In the genomic region with DNA sequence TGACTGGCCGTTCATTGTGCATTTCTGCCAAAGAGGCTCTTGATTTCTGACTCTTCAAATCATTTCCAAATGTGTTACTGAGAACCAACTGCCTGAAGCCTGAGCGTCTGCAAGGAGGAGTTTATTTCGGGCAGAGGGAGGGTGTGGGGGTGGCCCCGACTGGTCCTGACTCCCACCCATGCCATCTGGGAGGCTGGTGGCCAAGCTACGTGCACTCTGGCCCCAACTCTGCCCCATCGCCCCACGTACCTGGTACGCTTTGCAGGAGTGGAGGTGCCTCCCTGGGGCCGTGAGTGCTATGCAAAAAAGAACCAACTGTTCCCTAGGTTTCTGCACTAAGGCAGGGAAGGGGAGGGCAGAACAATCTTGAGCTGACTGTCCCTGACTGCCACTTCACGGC, we compare ENCODE assay signal across 6 cellular contexts.
"Had no signal": no experiment of that assay in that cellular context is flagged by ENCODE, and none has a peak within 500 bp of the region (broad histone marks: within the 10 kb centered on the region; RNA-seq: fewer than 3 reads in every experiment).

No MANE protein-coding gene starts in this region.

- H3K27me3 Mint-ChIP-seq: IgD-negative memory B cell had no signal

- DNase-seq: IMR-90, KBM-7, KG1 had no signal

- H3K4me3 ChIP-seq: K562 had no signal

- H3K4me3 Mint-ChIP-seq: IgD-negative memory B cell had no signal

- H3K27ac ChIP-seq: HL-60 had no signal

- H3K27ac Mint-ChIP-seq: IgD-negative memory B cell had no signal

- H3K36me3 Mint-ChIP-seq: IgD-negative memory B cell had no signal

- H3K4me1 Mint-ChIP-seq: IgD-negative memory B cell had no signal
